ENCODE assay signal across 25 cellular contexts in the genomic region with DNA sequence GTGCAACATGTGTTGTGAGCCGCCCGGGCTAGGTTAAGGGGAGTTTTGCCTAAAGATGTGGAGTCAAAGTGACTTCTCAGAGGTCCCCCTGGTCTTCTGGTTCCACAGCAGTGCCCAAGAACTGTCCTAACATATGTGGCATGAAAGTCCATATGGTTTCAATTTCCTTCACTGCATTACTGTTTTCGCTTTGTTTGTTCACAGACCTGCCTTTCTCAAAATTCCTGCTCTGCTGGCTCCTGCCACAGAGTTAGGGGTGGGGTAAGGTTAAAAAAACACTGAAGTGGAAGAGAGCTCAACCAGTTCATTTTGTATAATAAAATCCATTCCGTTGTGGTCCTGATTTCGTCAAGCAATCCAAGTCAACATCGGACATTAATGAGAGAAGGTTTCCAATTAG.
"Had no signal": no experiment of that assay in that cellular context is flagged by ENCODE, and none has a peak within 500 bp of the region (broad histone marks: within the 10 kb centered on the region; RNA-seq: fewer than 3 reads in every experiment).

No MANE protein-coding gene starts in this region.

- ATAC-seq: activated CD4-positive, alpha-beta T cell treated with anti-CD3 and anti-CD28 coated beads for 36 hours; activated T-helper 17 cell treated with anti-CD3 and anti-CD28 coated beads, Interleukin-2, amount 50 U/mL, for 72 hours; heart left ventricle; left lobe of liver; naive thymus-derived CD8-positive, alpha-beta T cell; stimulated activated naive B cell treated with anti-CD40 and anti-IgM and Interleukin-4, amounts not matched to agents 10 μg/mL and 1 μg/mL and 100 μg/mL, for 72 hours; T-helper 17 cell had no signal

- H3K4me1 ChIP-seq: upper lobe of left lung had no signal

- H3K36me3 Mint-ChIP-seq: activated naive CD8-positive, alpha-beta T cell treated with anti-CD3 and anti-CD28 coated beads, Interleukin-2, amount 10 ng/mL, durations not matched to agents 7 days and 5 days; naive thymus-derived CD8-positive, alpha-beta T cell; stimulated activated naive B cell treated with anti-CD40 and anti-IgM and Interleukin-4, amounts not matched to agents 10 μg/mL and 1 μg/mL and 100 μg/mL, for 72 hours had no signal

- H3K4me3 ChIP-seq: cardiac muscle cell, heart left ventricle, lung, thoracic aorta, upper lobe of left lung had no signal

- H3K9me3 ChIP-seq: heart left ventricle, thoracic aorta, upper lobe of left lung had no signal

- H3K9me3 Mint-ChIP-seq: activated B cell treated with CpG ODN at 0.5 μM for 24 hours; activated naive CD4-positive, alpha-beta T cell treated with anti-CD3 and anti-CD28 coated beads for 36 hours; activated T-cell treated with anti-CD3 and anti-CD28 coated beads, Interleukin-2, amount 50 U/mL, for 24 hours; activated T-helper 17 cell treated with anti-CD3 and anti-CD28 coated beads, Interleukin-2, amount 50 U/mL, for 72 hours; dendritic cell treated with granulocyte-macrophage colony-stimulating factor and Interleukin-4, amounts not matched to agents 40 ng/mL and 50 ng/mL, for 4 days; naive thymus-derived CD8-positive, alpha-beta T cell; stimulated activated naive B cell treated with anti-CD40 and anti-IgM and Interleukin-4, amounts not matched to agents 10 μg/mL and 1 μg/mL and 100 μg/mL, for 72 hours had no signal

- H3K4me1 Mint-ChIP-seq: activated B cell treated with CpG ODN at 0.5 μM for 24 hours; activated CD4-positive, alpha-beta T cell treated with anti-CD3 and anti-CD28 coated beads for 36 hours; activated naive CD8-positive, alpha-beta T cell treated with anti-CD3 and anti-CD28 coated beads, Interleukin-2, amount 10 ng/mL, durations not matched to agents 7 days and 5 days; activated T-helper 17 cell treated with anti-CD3 and anti-CD28 coated beads, Interleukin-2, amount 50 U/mL, for 72 hours; naive thymus-derived CD8-positive, alpha-beta T cell; stimulated activated naive B cell treated with anti-CD40 and anti-IgM and Interleukin-4, amounts not matched to agents 10 μg/mL and 1 μg/mL and 100 μg/mL, for 72 hours; T-helper 17 cell had no signal

- H3K27ac ChIP-seq: cardiac muscle cell, thoracic aorta had no signal

- H3K4me3 Mint-ChIP-seq: activated B cell treated with CpG ODN at 0.5 μM for 24 hours; activated CD4-positive, alpha-beta T cell treated with anti-CD3 and anti-CD28 coated beads for 36 hours; activated naive CD4-positive, alpha-beta T cell treated with anti-CD3 and anti-CD28 coated beads for 36 hours; activated naive CD8-positive, alpha-beta T cell treated with anti-CD3 and anti-CD28 coated beads, Interleukin-2, amount 10 ng/mL, durations not matched to agents 7 days and 5 days; activated T-cell treated with anti-CD3 and anti-CD28 coated beads, Interleukin-2, amount 50 U/mL, for 24 hours; activated T-helper 17 cell treated with anti-CD3 and anti-CD28 coated beads, Interleukin-2, amount 50 U/mL, for 72 hours; dendritic cell treated with granulocyte-macrophage colony-stimulating factor and Interleukin-4, amounts not matched to agents 40 ng/mL and 50 ng/mL, for 4 days; naive thymus-derived CD8-positive, alpha-beta T cell; stimulated activated naive B cell treated with anti-CD40 and anti-IgM and Interleukin-4, amounts not matched to agents 10 μg/mL and 1 μg/mL and 100 μg/mL, for 72 hours; T-helper 17 cell had no signal

- H3K27me3 Mint-ChIP-seq: activated B cell treated with CpG ODN at 0.5 μM for 24 hours; dendritic cell treated with granulocyte-macrophage colony-stimulating factor and Interleukin-4, amounts not matched to agents 40 ng/mL and 50 ng/mL, for 4 days had no signal

- H3K27ac Mint-ChIP-seq: activated B cell treated with CpG ODN at 0.5 μM for 24 hours; activated CD4-positive, alpha-beta T cell treated with anti-CD3 and anti-CD28 coated beads for 36 hours; activated naive CD4-positive, alpha-beta T cell treated with anti-CD3 and anti-CD28 coated beads for 36 hours; activated naive CD8-positive, alpha-beta T cell treated with anti-CD3 and anti-CD28 coated beads, Interleukin-2, amount 10 ng/mL, durations not matched to agents 7 days and 5 days; activated T-cell treated with anti-CD3 and anti-CD28 coated beads, Interleukin-2, amount 50 U/mL, for 24 hours; activated T-helper 17 cell treated with anti-CD3 and anti-CD28 coated beads, Interleukin-2, amount 50 U/mL, for 72 hours; dendritic cell treated with granulocyte-macrophage colony-stimulating factor and Interleukin-4, amounts not matched to agents 40 ng/mL and 50 ng/mL, for 4 days; naive thymus-derived CD8-positive, alpha-beta T cell; progenitor cell of endocrine pancreas; stimulated activated naive B cell treated with anti-CD40 and anti-IgM and Interleukin-4, amounts not matched to agents 10 μg/mL and 1 μg/mL and 100 μg/mL, for 72 hours; T-helper 17 cell had no signal

- DNase-seq: activated B cell treated with CpG ODN at 0.5 μM for 24 hours; activated CD4-positive, alpha-beta T cell treated with anti-CD3 and anti-CD28 coated beads for 36 hours; activated CD4-positive, alpha-beta T cell treated with anti-CD3 and anti-CD28 coated beads, Interleukin-2, amount 50 U/mL, for 4 hours; activated CD8-positive, alpha-beta memory T cell treated with anti-CD3 and anti-CD28 coated beads for 24 hours; activated CD8-positive, alpha-beta memory T cell treated with anti-CD3 and anti-CD28 coated beads, Interleukin-2, amount 50 U/mL, for 4 hours; activated naive CD4-positive, alpha-beta T cell treated with anti-CD3 and anti-CD28 coated beads for 36 hours; activated naive CD8-positive, alpha-beta T cell treated with anti-CD3 and anti-CD28 coated beads, Interleukin-2, amount 10 ng/mL, durations not matched to agents 7 days and 5 days; activated T-cell treated with anti-CD3 and anti-CD28 coated beads, Interleukin-2, amount 50 U/mL, for 24 hours; amygdala; effector CD4-positive, alpha-beta T cell; heart left ventricle; naive thymus-derived CD8-positive, alpha-beta T cell; retina; stimulated activated CD4-positive, alpha-beta T cell treated with anti-CD3 and anti-CD28 coated beads, Interleukin-2, amount 100 ng/mL, for 48 hours; stimulated activated CD8-positive, alpha-beta memory T cell treated with anti-CD3 and anti-CD28 coated beads, Interleukin-4, amount 100 ng/mL, for 48 hours; stimulated activated naive B cell treated with anti-CD40 and anti-IgM and Interleukin-4, amounts not matched to agents 10 μg/mL and 1 μg/mL and 100 μg/mL, for 72 hours; T-helper 17 cell; upper lobe of left lung had no signal

- H3K27me3 ChIP-seq: cardiac muscle cell, heart left ventricle, upper lobe of left lung had no signal

- H3K36me3 ChIP-seq: cardiac muscle cell, heart left ventricle, thoracic aorta, upper lobe of left lung had no signal
